ENCODE assay signal across 18 cellular contexts in genomic region chr1:83697220-83697619, GRCh38.
"Had no signal": no experiment of that assay in that cellular context is flagged by ENCODE, and none has a peak within 500 bp of the region (broad histone marks: within the 10 kb centered on the region; RNA-seq: fewer than 3 reads in every experiment).

No MANE protein-coding gene starts in this region.

- DNase-seq: IMR-90, Karpas-422, KG1, MG63, NCI-H1092, NCI-H1436, NCI-H187, NCI-H2029, NCI-H2081 treated with DMSO at 0.1 percent for 48 hours, NCI-H2171, NCI-H226, NCI-H446, NCI-H510A, NCI-H524 treated with DMSO at 0.1 percent for 48 hours, PC-3, SHP77 had no signal

- ATAC-seq: HepG2, Panc1, PC-3 had no signal
